Comparison of ENCODE assay signal across 10 cellular contexts in the genomic region with DNA sequence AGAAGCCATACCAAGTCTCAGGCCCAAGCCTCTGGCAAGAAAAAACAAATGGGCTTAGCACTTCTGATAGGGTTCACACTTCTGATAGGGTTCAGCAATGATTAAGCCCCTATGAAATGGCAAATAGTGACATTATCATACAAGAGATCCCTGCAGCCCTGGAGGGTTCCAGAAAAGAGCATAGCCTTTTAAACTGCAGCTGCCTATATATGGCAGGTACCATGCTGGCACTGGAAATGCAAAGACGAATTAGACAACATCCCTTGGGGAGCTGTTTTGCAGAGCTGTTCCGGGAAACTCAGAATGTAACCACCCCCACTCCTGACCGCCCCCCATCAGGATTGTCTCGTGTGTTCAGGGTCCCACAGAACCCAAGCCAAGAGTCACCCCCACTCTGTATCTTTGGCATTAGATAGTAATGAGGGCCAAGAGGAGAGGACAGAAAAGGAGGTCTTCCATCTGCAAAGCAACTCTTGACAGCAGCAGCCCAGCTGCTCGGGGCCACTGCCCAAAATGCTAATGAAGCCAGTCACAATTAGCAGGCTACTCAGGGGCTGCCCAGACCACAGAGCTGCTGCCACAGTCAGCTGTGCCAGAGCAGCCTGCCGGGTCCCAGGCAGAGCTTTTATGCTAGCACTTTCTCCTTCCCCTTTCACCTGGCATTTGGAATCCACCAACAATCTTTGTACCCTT. TPM values are rescaled to one million over a fixed set of nuclear protein-coding genes. Genes with fewer than 3 reads are reported as not detected.
DNase-seq lines count a peak whose midpoint lies in the region; ATAC-seq and FAIRE-seq lines count a peak whose summit lies in the region.
"Had no signal": no experiment of that assay in that cellular context is flagged by ENCODE, and none has a peak within 500 bp of the region (broad histone marks: within the 10 kb centered on the region; RNA-seq: fewer than 3 reads in every experiment).

No MANE protein-coding gene starts in this region.

- H3K27me3 Mint-ChIP-seq in activated T-helper 17 cell treated with anti-CD3 and anti-CD28 coated beads, Interleukin-2, amount 50 U/mL, for 72 hours: no peaks in the 10 kb centered on the region

- no peak for ATAC-seq in activated T-helper 17 cell treated with anti-CD3 and anti-CD28 coated beads, Interleukin-2, amount 50 U/mL, for 72 hours (replicated peaks)
- ATAC-seq in HG03378 (IDR thresholded peaks at IDR 0.05; ENCODE audit: unreplicated experiment): no peak
- no peak for ATAC-seq in GM18519 (IDR thresholded peaks at IDR 0.05; ENCODE audit: low FRiP score, unreplicated experiment)

- peaks cover 63% of the 10 kb centered on the region for H3K36me3 Mint-ChIP-seq in activated T-helper 17 cell treated with anti-CD3 and anti-CD28 coated beads, Interleukin-2, amount 50 U/mL, for 72 hours (ENCODE audit: low read depth)

- H3K4me1 Mint-ChIP-seq in activated T-helper 17 cell treated with anti-CD3 and anti-CD28 coated beads, Interleukin-2, amount 50 U/mL, for 72 hours: peaks cover 85% of the 10 kb centered on the region

- H3K27ac ChIP-seq in temporal lobe (ENCODE audit: low read depth, low read length): peak overlapping the region; percentile 96
- H3K27ac ChIP-seq: VCaP had no signal

- peak overlapping the region; percentile 78 for H3K4me3 Mint-ChIP-seq in activated T-helper 17 cell treated with anti-CD3 and anti-CD28 coated beads, Interleukin-2, amount 50 U/mL, for 72 hours

- no peaks in the 10 kb centered on the region for H3K9me3 Mint-ChIP-seq in activated T-helper 17 cell treated with anti-CD3 and anti-CD28 coated beads, Interleukin-2, amount 50 U/mL, for 72 hours

- FAIRE-seq in RCC 7860 (lab: Jason Lieb, UNC): no peak

- H3K27ac Mint-ChIP-seq in activated T-helper 17 cell treated with anti-CD3 and anti-CD28 coated beads, Interleukin-2, amount 50 U/mL, for 72 hours: peak overlapping the region; percentile 97

- peak; percentile 30 for DNase-seq in activated T-cell treated with anti-CD3 and anti-CD28 coated beads, Interleukin-2, amount 50 U/mL, for 1 hour
- DNase-seq in activated T-cell treated with anti-CD3 and anti-CD28 coated beads for 4 hours: no peak
- peak; percentile 59 for DNase-seq in middle frontal gyrus (ENCODE audit: extremely low spot score, low spot score)
- DNase-seq in RCC 7860 (ENCODE audit: low spot score): no peak
- DNase-seq: MM.1S had no signal

RNA-seq across cellular contexts. Expression of a gene that starts 50.9 kb away (rescaled TPM):
- total RNA-seq in activated T-helper 17 cell treated with anti-CD3 and anti-CD28 coated beads, Interleukin-2, amount 50 U/mL, for 72 hours: 10 to 100 TPM; 30.1 to 39.2 TPM
- total RNA-seq in temporal lobe: 6.1 TPM

Comparison
In these comparisons a context has a peak if more than half of its experiments do, and no peak if none do; other contexts are left out.
1. DNase-seq: peak in activated T-cell treated with anti-CD3 and anti-CD28 coated beads, Interleukin-2, amount 50 U/mL, for 1 hour (single experiment) and middle frontal gyrus (single experiment); none in activated T-cell treated with anti-CD3 and anti-CD28 coated beads for 4 hours (single experiment) and RCC 7860 (single experiment).